36 cellular contexts compared by ENCODE assay signal in genomic region chr16:71432906-71433305, GRCh38. TPM values are rescaled to one million over a fixed set of nuclear protein-coding genes. Genes with fewer than 3 reads are reported as not detected.
"Had no signal": no experiment of that assay in that cellular context is flagged by ENCODE, and none has a peak within 500 bp of the region (broad histone marks: within the 10 kb centered on the region; RNA-seq: fewer than 3 reads in every experiment).

No MANE protein-coding gene starts in this region.

- H3K4me1 ChIP-seq: esophagus muscularis mucosa, foreskin keratinocyte, gastrocnemius medialis had no signal

- H3K36me3 ChIP-seq: brain microvascular endothelial cell, esophagus muscularis mucosa, gastrocnemius medialis had no signal

- H3K4me3 ChIP-seq: esophagus muscularis mucosa, gastrocnemius medialis had no signal

- H3K27ac ChIP-seq: brain microvascular endothelial cell, esophagus muscularis mucosa, foreskin keratinocyte, gastrocnemius medialis had no signal

- H3K36me3 Mint-ChIP-seq: activated CD4-positive, alpha-beta memory T cell treated with anti-CD3 and anti-CD28 coated beads for 36 hours; activated CD8-positive, alpha-beta memory T cell treated with anti-CD3 and anti-CD28 coated beads, Interleukin-2, amount 10 ng/mL, durations not matched to agents 7 days and 5 days; activated naive CD8-positive, alpha-beta T cell had no signal

- H3K9me3 ChIP-seq: gastrocnemius medialis had no signal

- DNase-seq: activated CD4-positive, alpha-beta memory T cell treated with anti-CD3 and anti-CD28 coated beads for 36 hours; activated CD4-positive, alpha-beta T cell treated with anti-CD3 and anti-CD28 coated beads for 36 hours; activated CD4-positive, alpha-beta T cell treated with anti-CD3 and anti-CD28 coated beads, Interleukin-2, amount 10 ng/mL, durations not matched to agents 24 days and 14 days; activated CD4-positive, CD25-positive, alpha-beta regulatory T cell; activated CD4-positive, CD25-positive, alpha-beta regulatory T cell treated with anti-CD3 and anti-CD28 coated beads, Interleukin-2, amount 50 U/mL, for 72 hours; activated CD8-positive, alpha-beta memory T cell treated with anti-CD3 and anti-CD28 coated beads, Interleukin-2, amount 10 ng/mL, durations not matched to agents 7 days and 5 days; activated CD8-positive, alpha-beta memory T cell treated with anti-CD3 and anti-CD28 coated beads, Interleukin-2, amount 50 U/mL, for 4 hours; activated CD8-positive, alpha-beta T cell treated with anti-CD3 and anti-CD28 coated beads, Interleukin-2, amount 10 ng/mL, durations not matched to agents 7 days and 5 days; activated gamma-delta T cell treated with Interleukin-2 at 50 U/mL for 16 hours; activated naive CD4-positive, alpha-beta T cell treated with anti-CD3 and anti-CD28 coated beads, Interleukin-2, amount 50 U/mL, for 16 hours; activated naive CD4-positive, alpha-beta T cell treated with Interleukin-2 at 50 U/mL for 16 hours; activated T-cell treated with anti-CD3 and anti-CD28 coated beads, Interleukin-2, amount 50 U/mL, for 1 hour; activated T-cell treated with anti-CD3 and anti-CD28 coated beads, Interleukin-2, amount 50 U/mL, for 48 hours; amniotic stem cell; anterior cingulate cortex; brain microvascular endothelial cell; caudate nucleus; cortex of kidney; dermis blood vessel endothelial cell; effector CD4-positive, alpha-beta T cell; effector memory CD8-positive, alpha-beta T cell; erythroblast; foreskin keratinocyte; gastrocnemius medialis; glutamatergic neuron; T-helper 2 cell had no signal

- H3K9me3 Mint-ChIP-seq: activated CD4-positive, alpha-beta memory T cell treated with anti-CD3 and anti-CD28 coated beads for 36 hours; activated CD4-positive, alpha-beta T cell treated with anti-CD3 and anti-CD28 coated beads, Interleukin-2, amount 10 ng/mL, durations not matched to agents 24 days and 14 days; activated T-helper 1 cell treated with anti-CD3 and anti-CD28 coated beads, Interleukin-12 subunit alpha, Interleukin-12 subunit beta, Interleukin-2, Interleukin-4 antibody, amounts not matched to agents 30 ng/mL and 10 ng/mL and 1 ng/mL, durations not matched to agents 14 hours and 24 hours and 36 hours; activated T-helper 2 cell treated with anti-CD3 and anti-CD28 coated beads, Interferon-gamma antibody, Interleukin-2, Interleukin-4, amounts not matched to agents 10 μg/mL and 5 μg/mL and 100 μg/mL, durations not matched to agents 14 hours and 24 hours and 36 hours; effector memory CD8-positive, alpha-beta T cell had no signal

- H3K27me3 ChIP-seq: brain microvascular endothelial cell, foreskin keratinocyte had no signal

- H3K4me1 Mint-ChIP-seq: activated CD4-positive, alpha-beta T cell treated with anti-CD3 and anti-CD28 coated beads for 36 hours; activated CD4-positive, alpha-beta T cell treated with anti-CD3 and anti-CD28 coated beads, Interleukin-2, amount 10 ng/mL, durations not matched to agents 24 days and 14 days had no signal

- H3K4me3 Mint-ChIP-seq: activated CD4-positive, alpha-beta memory T cell treated with anti-CD3 and anti-CD28 coated beads for 36 hours; activated CD4-positive, alpha-beta T cell treated with anti-CD3 and anti-CD28 coated beads for 36 hours; activated CD4-positive, alpha-beta T cell treated with anti-CD3 and anti-CD28 coated beads, Interleukin-2, amount 10 ng/mL, durations not matched to agents 24 days and 14 days; activated CD8-positive, alpha-beta memory T cell treated with anti-CD3 and anti-CD28 coated beads, Interleukin-2, amount 10 ng/mL, durations not matched to agents 7 days and 5 days; activated CD8-positive, alpha-beta T cell treated with anti-CD3 and anti-CD28 coated beads, Interleukin-2, amount 10 ng/mL, durations not matched to agents 7 days and 5 days; activated naive CD8-positive, alpha-beta T cell; activated T-helper 1 cell treated with anti-CD3 and anti-CD28 coated beads, Interleukin-12 subunit alpha, Interleukin-12 subunit beta, Interleukin-2, Interleukin-4 antibody, amounts not matched to agents 30 ng/mL and 10 ng/mL and 1 ng/mL, durations not matched to agents 14 hours and 24 hours and 36 hours; effector memory CD8-positive, alpha-beta T cell had no signal

- H3K27ac Mint-ChIP-seq: activated CD4-positive, alpha-beta memory T cell treated with anti-CD3 and anti-CD28 coated beads for 36 hours; activated CD4-positive, alpha-beta T cell treated with anti-CD3 and anti-CD28 coated beads for 36 hours; activated CD4-positive, alpha-beta T cell treated with anti-CD3 and anti-CD28 coated beads, Interleukin-2, amount 10 ng/mL, durations not matched to agents 24 days and 14 days; activated CD8-positive, alpha-beta memory T cell treated with anti-CD3 and anti-CD28 coated beads, Interleukin-2, amount 10 ng/mL, durations not matched to agents 7 days and 5 days; activated CD8-positive, alpha-beta T cell treated with anti-CD3 and anti-CD28 coated beads, Interleukin-2, amount 10 ng/mL, durations not matched to agents 7 days and 5 days; activated naive CD8-positive, alpha-beta T cell; activated T-helper 1 cell treated with anti-CD3 and anti-CD28 coated beads, Interleukin-12 subunit alpha, Interleukin-12 subunit beta, Interleukin-2, Interleukin-4 antibody, amounts not matched to agents 30 ng/mL and 10 ng/mL and 1 ng/mL, durations not matched to agents 14 hours and 24 hours and 36 hours; activated T-helper 2 cell treated with anti-CD3 and anti-CD28 coated beads, Interferon-gamma antibody, Interleukin-2, Interleukin-4, amounts not matched to agents 10 μg/mL and 5 μg/mL and 100 μg/mL, durations not matched to agents 14 hours and 24 hours and 36 hours; effector memory CD8-positive, alpha-beta T cell had no signal

RNA-seq across cellular contexts. Expression of gene TLE7, which starts 8.9 kb away (rescaled TPM):
- total RNA-seq: activated CD4-positive, alpha-beta memory T cell treated with anti-CD3 and anti-CD28 coated beads for 36 hours; activated CD4-positive, alpha-beta T cell treated with anti-CD3 and anti-CD28 coated beads for 36 hours; activated CD4-positive, alpha-beta T cell treated with anti-CD3 and anti-CD28 coated beads, Interleukin-2, amount 10 ng/mL, durations not matched to agents 24 days and 14 days; activated CD8-positive, alpha-beta memory T cell treated with anti-CD3 and anti-CD28 coated beads for 36 hours; activated CD8-positive, alpha-beta memory T cell treated with anti-CD3 and anti-CD28 coated beads, Interleukin-2, amount 10 ng/mL, durations not matched to agents 7 days and 5 days; activated CD8-positive, alpha-beta T cell treated with anti-CD3 and anti-CD28 coated beads, Interleukin-2, amount 10 ng/mL, durations not matched to agents 7 days and 5 days; activated T-helper 1 cell treated with anti-CD3 and anti-CD28 coated beads, Interleukin-12 subunit alpha, Interleukin-12 subunit beta, Interleukin-2, Interleukin-4 antibody, amounts not matched to agents 30 ng/mL and 10 ng/mL and 1 ng/mL, durations not matched to agents 14 hours and 24 hours and 36 hours; activated T-helper 2 cell treated with anti-CD3 and anti-CD28 coated beads, Interferon-gamma antibody, Interleukin-2, Interleukin-4, amounts not matched to agents 10 μg/mL and 5 μg/mL and 100 μg/mL, durations not matched to agents 14 hours and 24 hours and 36 hours; astrocyte; bronchial epithelial cell; chondrocyte; dermis blood vessel endothelial cell; esophagus muscularis mucosa; foreskin keratinocyte; gastrocnemius medialis; T-helper 1 cell treated with Interleukin-12 subunit alpha and Interleukin-12 subunit beta and Interleukin-4 antibody, amounts not matched to agents 30 ng/mL and 1 ng/mL, for 36 hours had no signal
- polyA plus RNA-seq: adipose tissue, foreskin keratinocyte had no signal
